Comparison of ENCODE assay signal across 27 cellular contexts in the genomic region with DNA sequence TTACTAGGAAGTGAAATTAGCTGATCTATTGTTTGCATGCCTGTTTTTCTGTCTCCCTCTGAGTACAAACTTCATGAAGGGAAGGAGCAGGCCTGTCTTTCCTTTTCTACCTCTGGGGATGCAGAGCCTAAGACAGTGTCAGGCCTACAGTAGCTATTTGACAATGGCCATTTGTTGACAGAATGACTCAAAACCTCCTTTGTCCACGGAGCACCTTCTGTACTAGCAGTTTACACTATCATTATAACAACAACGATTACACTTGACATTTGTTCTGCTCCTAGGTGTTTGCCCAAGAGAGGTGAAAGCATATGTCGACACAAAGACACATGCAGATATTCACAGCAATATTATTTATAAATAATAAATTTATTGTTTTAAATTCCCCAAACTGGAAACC.
"Had no signal": no experiment of that assay in that cellular context is flagged by ENCODE, and none has a peak within 500 bp of the region (broad histone marks: within the 10 kb centered on the region; RNA-seq: fewer than 3 reads in every experiment).

No MANE protein-coding gene starts in this region.

- H3K27ac ChIP-seq: ascending aorta, breast epithelium, SJCRH30, SK-N-MC had no signal

- H3K4me3 ChIP-seq: ascending aorta, breast epithelium, MG63, SJCRH30, SK-N-MC had no signal

- H3K9me3 ChIP-seq: ascending aorta, breast epithelium, MG63, SJCRH30 had no signal

- DNase-seq: activated CD4-positive, alpha-beta T cell treated with anti-CD3 and anti-CD28 coated beads for 36 hours; activated CD4-positive, alpha-beta T cell treated with anti-CD3 and anti-CD28 coated beads, Interleukin-2, amount 10 ng/mL, durations not matched to agents 7 days and 5 days; activated CD4-positive, alpha-beta T cell treated with anti-CD3 and anti-CD28 coated beads, Interleukin-2, amount 50 U/mL, for 48 hours; activated CD8-positive, alpha-beta T cell treated with anti-CD3 and anti-CD28 coated beads, Interleukin-2, amount 10 ng/mL, durations not matched to agents 7 days and 5 days; activated gamma-delta T cell; activated naive CD4-positive, alpha-beta T cell treated with Interleukin-2 at 50 U/mL for 16 hours; activated naive CD8-positive, alpha-beta T cell treated with anti-CD3 and anti-CD28 coated beads, Interleukin-2, amount 10 ng/mL, durations not matched to agents 7 days and 5 days; activated T-cell treated with anti-CD3 and anti-CD28 coated beads, Interleukin-2, amount 50 U/mL, for 24 hours; amygdala; Kasumi-1; KG1; MG63; NCI-H1048; NCI-H1105 treated with DMSO at 0.1 percent for 48 hours; NCI-H1436; NCI-H187; NCI-H2081 treated with DMSO at 0.1 percent for 48 hours; NCI-H345; NCI-H524 treated with DMSO at 0.1 percent for 48 hours; SHP77; SJCRH30; T1000 had no signal

- H3K27me3 ChIP-seq: ascending aorta, breast epithelium, MG63, SJCRH30 had no signal

- ATAC-seq: activated CD4-positive, alpha-beta T cell treated with anti-CD3 and anti-CD28 coated beads for 36 hours; activated CD4-positive, CD25-positive, alpha-beta regulatory T cell treated with anti-CD3 and anti-CD28 coated beads, Interleukin-2, amount 50 U/mL, for 24 hours; activated CD8-positive, alpha-beta T cell treated with anti-CD3 and anti-CD28 coated beads, Interleukin-2, amount 10 ng/mL, durations not matched to agents 7 days and 5 days; Panc1 had no signal

- H3K4me1 ChIP-seq: ascending aorta, breast epithelium, SJCRH30 had no signal

- H3K36me3 ChIP-seq: ascending aorta, breast epithelium, MG63, SJCRH30 had no signal
